14 cellular contexts compared by ENCODE assay signal in genomic region chr10:131198843-131199242, GRCh38.
"Had no signal": no experiment of that assay in that cellular context is flagged by ENCODE, and none has a peak within 500 bp of the region (broad histone marks: within the 10 kb centered on the region; RNA-seq: fewer than 3 reads in every experiment).

No MANE protein-coding gene starts in this region.

- FAIRE-seq: small intestine had no signal

- H3K27me3 ChIP-seq: adrenal gland, thyroid gland, vagina had no signal

- DNase-seq: activated CD4-positive, alpha-beta T cell treated with anti-CD3 and anti-CD28 coated beads, Interleukin-2, amount 50 U/mL, for 1 hour; activated CD4-positive, CD25-positive, alpha-beta regulatory T cell; activated T-cell treated with anti-CD3 and anti-CD28 coated beads, Interleukin-2, amount 50 U/mL, for 1 hour; hippocampal formation; nephron progenitor cell; occipital lobe; small intestine; SW 1271; thyroid gland had no signal

- H3K9me3 ChIP-seq: adrenal gland, esophagus muscularis mucosa, prostate gland, thyroid gland, vagina had no signal

- H3K4me1 ChIP-seq: adrenal gland, esophagus muscularis mucosa, prostate gland, vagina had no signal

- H3K36me3 ChIP-seq: adrenal gland, esophagus muscularis mucosa, prostate gland, thyroid gland, vagina had no signal

- ATAC-seq: right cardiac atrium had no signal

- H3K4me3 ChIP-seq: adrenal gland, esophagus muscularis mucosa, prostate gland, thyroid gland, vagina had no signal

- H3K27ac ChIP-seq: adrenal gland, esophagus muscularis mucosa, prostate gland, vagina had no signal
